8 cellular contexts compared by ENCODE assay signal in the genomic region with DNA sequence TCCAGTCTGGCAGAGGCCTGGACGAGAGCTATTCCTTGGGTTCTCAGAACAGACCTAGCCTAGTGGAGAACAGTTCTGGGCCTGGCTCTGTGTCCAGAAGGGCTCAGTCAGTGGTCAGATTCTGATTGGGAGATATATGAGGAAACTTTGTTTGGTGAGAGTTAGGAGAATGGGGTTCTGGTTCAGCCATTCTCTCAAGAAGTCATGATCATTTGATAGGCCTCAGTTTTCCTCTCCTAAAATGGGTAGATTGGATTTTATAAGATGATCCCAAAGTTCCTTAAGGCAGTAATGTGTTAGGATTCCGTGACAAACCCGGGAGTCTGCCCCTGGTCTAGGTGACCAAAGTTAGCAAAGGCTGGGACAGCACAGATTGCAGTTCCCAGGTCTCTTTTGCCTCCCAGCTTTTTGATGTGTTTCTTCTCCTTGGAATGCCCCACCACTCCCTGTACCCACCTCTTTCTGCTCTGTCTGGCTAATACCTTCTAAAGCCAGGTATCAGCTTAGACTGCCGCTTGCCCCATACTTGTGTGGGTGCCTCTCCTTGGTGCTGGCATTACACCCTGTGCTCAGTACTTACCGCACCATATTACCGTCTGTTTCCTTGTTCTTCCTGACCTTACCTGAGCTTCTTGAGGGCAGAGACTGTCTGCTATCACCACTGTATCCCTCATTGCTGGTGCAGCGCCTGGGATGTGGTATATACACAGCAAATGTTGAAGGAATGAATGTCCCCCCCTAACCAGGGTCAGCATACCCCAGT. TPM values are rescaled to one million over a fixed set of nuclear protein-coding genes. Genes with fewer than 3 reads are reported as not detected.
DNase-seq lines count a peak whose midpoint lies in the region; ATAC-seq and TF ChIP-seq lines count a peak whose summit lies in the region.

No MANE protein-coding gene starts in this region.

- peaks cover 61 to 91% (median 78%) of the 10 kb centered on the region in 11 experiments for H4K20me1 ChIP-seq in BLaER1 treated with 17β-estradiol and CSF1 and Interleukin-3, amounts not matched to agents 10 nM and 100 nM
- H4K20me1 ChIP-seq in OCI-LY7 (ENCODE audit: insufficient read depth, low read length): peaks cover 59% of the 10 kb centered on the region

- H3K36me3 ChIP-seq in BLaER1 treated with 17β-estradiol and CSF1 and Interleukin-3, amounts not matched to agents 10 nM and 100 nM: peaks cover 15 to 34% (median 25%) of the 10 kb centered on the region in 11 experiments
- peaks cover 47% of the 10 kb centered on the region for H3K36me3 ChIP-seq in OCI-LY7 (ENCODE audit: insufficient read depth, low read length)
- no peaks in the 10 kb centered on the region for H3K36me3 ChIP-seq in esophagus muscularis mucosa
- H3K36me3 ChIP-seq in parathyroid adenoma (ENCODE audit: control insufficient read depth, insufficient read depth, low read length): no peaks in the 10 kb centered on the region

- POLR2A ChIA-PET in OCI-LY7 (lab: Charles Lee): interaction anchor here (0.7 to 2.0 kb wide), 8 partner anchors 9 to 30 kb away, joined by 3 to 9 read pairs (median 4); no protein-coding TSS in a partner anchor

- H3K9me3 ChIP-seq in BLaER1 treated with 17β-estradiol and CSF1 and Interleukin-3, amounts not matched to agents 10 nM and 100 nM (replicated peaks in 1 of 11): peaks cover 17 to 34% (median 27%) of the 10 kb centered on the region in 11 experiments
- peaks cover 24% of the 10 kb centered on the region for H3K9me3 ChIP-seq in OCI-LY7 (ENCODE audit: low read length)
- no peaks in the 10 kb centered on the region for H3K9me3 ChIP-seq in esophagus muscularis mucosa
- H3K9me3 ChIP-seq in parathyroid adenoma (ENCODE audit: control insufficient read depth, low read length): no peaks in the 10 kb centered on the region

- H3K4me3 ChIP-seq in BLaER1 treated with 17β-estradiol and CSF1 and Interleukin-3, amounts not matched to agents 10 nM and 100 nM: no peak overlapping the region
- H3K4me3 ChIP-seq in OCI-LY7 (ENCODE audit: low read depth, low read length, poor library complexity, severe bottlenecking): peak overlapping the region; percentile 48
- no peak overlapping the region for H3K4me3 ChIP-seq in esophagus muscularis mucosa
- no peak overlapping the region for H3K4me3 ChIP-seq in parathyroid adenoma (ENCODE audit: low read depth, low read length)

- H2AFZ ChIP-seq in OCI-LY7 (ENCODE audit: low read length): no peak overlapping the region
- no peak overlapping the region for H2AFZ ChIP-seq in parathyroid adenoma

- H3K27ac ChIP-seq in BLaER1 treated with 17β-estradiol and CSF1 and Interleukin-3, amounts not matched to agents 10 nM and 100 nM: peak overlapping the region in 9 of 11 experiments; percentile 20 to 56 (median 44); a peak in 12 of 22 replicates
- H3K27ac ChIP-seq in OCI-LY7 (ENCODE audit: low read depth, low read length, poor library complexity, severe bottlenecking): peak overlapping the region; percentile 60
- H3K27ac ChIP-seq in esophagus muscularis mucosa (replicated peaks in 1 of 4): peak overlapping the region; percentile 50 to 66 (median 58)
- peak overlapping the region; percentile 47 for H3K27ac ChIP-seq in parathyroid adenoma

- no peaks in the 10 kb centered on the region for H3K9me2 ChIP-seq in OCI-LY7 (ENCODE audit: insufficient read depth, low read length)

- no TSS peak for BruUV-seq in OCI-LY7 (replicated peaks; lab: Mats Ljungman, UMichigan)

- DNase-seq in OCI-LY7 (ENCODE audit: low spot score): no peak
- no peak for DNase-seq in esophagus muscularis mucosa (ENCODE audit: extremely low spot score)
- DNase-seq in GF-D8 (lab: John Stamatoyannopoulos, UW): no peak
- no peak for DNase-seq in NCI-H1694 treated with DMSO at 0.1 percent for 48 hours (lab: John Stamatoyannopoulos, UW)

- TF ChIP-seq EP300 in esophagus muscularis mucosa (IDR thresholded peaks at IDR 0.05): no peak

- TF ChIP-seq CTCF in OCI-LY7 (conservative IDR thresholded peaks at IDR 0.05; ENCODE audit: low read length) (no peak), esophagus muscularis mucosa (IDR thresholded peaks at IDR 0.05) (no peak), parathyroid adenoma (IDR thresholded peaks at IDR 0.05) (no peak)

- ATAC-seq in GM21447 (IDR thresholded peaks at IDR 0.05; ENCODE audit: unreplicated experiment) (no peak), HG02970 (IDR thresholded peaks at IDR 0.05; ENCODE audit: low FRiP score, unreplicated experiment) (no peak)

- 90% methylated on average over 7 of the region's 7 CpGs for WGBS in esophagus muscularis mucosa

- H3K4me2 ChIP-seq in BLaER1 treated with 17β-estradiol and CSF1 and Interleukin-3, amounts not matched to agents 10 nM and 100 nM: peak overlapping the region; percentile 61 to 99 (median 78)
- H3K4me2 ChIP-seq in OCI-LY7 (ENCODE audit: low read length) (peak overlapping the region; percentile 75), parathyroid adenoma (ENCODE audit: low read length) (no peak overlapping the region)

- peak overlapping the region in 9 of 11 experiments; percentile 1 to 46 (median 25); a peak in 10 of 22 replicates for H3K9ac ChIP-seq in BLaER1 treated with 17β-estradiol and CSF1 and Interleukin-3, amounts not matched to agents 10 nM and 100 nM
- no peak overlapping the region for H3K9ac ChIP-seq in parathyroid adenoma

- no peak for TF ChIP-seq POLR2A in esophagus muscularis mucosa (IDR thresholded peaks at IDR 0.05; ENCODE audit: low read depth)

- CTCF ChIA-PET in OCI-LY7 (lab: Charles Lee; ENCODE audit: unreplicated experiment): interaction anchor here (0.6 kb wide), 1 partner anchor 57 kb away, joined by 3 read pairs; no protein-coding TSS in a partner anchor

- H3K79me2 ChIP-seq in OCI-LY7 (ENCODE audit: insufficient read depth, low read depth, low read length) (peaks cover 100% of the 10 kb centered on the region), parathyroid adenoma (peaks cover 64% of the 10 kb centered on the region)

- intact Hi-C loops in OCI-LY7 (cut with micrococcal nuclease; ENCODE audit: unreplicated experiment): no loop called here
- intact Hi-C loops in esophagus muscularis mucosa (cut with DNase I): no loop called here

- peaks cover 53 to 82% (median 69%) of the 10 kb centered on the region in 10 experiments for H3K4me1 ChIP-seq in BLaER1 treated with 17β-estradiol and CSF1 and Interleukin-3, amounts not matched to agents 10 nM and 100 nM
- H3K4me1 ChIP-seq in OCI-LY7 (ENCODE audit: insufficient read depth, low read length, poor library complexity, severe bottlenecking) (peaks cover 69% of the 10 kb centered on the region), esophagus muscularis mucosa (peaks cover 71 to 77% (median 73%) of the 10 kb centered on the region in 4 donors), parathyroid adenoma (peaks cover 23% of the 10 kb centered on the region)

- no peaks in the 10 kb centered on the region for H3K27me3 ChIP-seq in BLaER1 treated with 17β-estradiol and CSF1 and Interleukin-3, amounts not matched to agents 10 nM and 100 nM
- H3K27me3 ChIP-seq in esophagus muscularis mucosa (no peaks in the 10 kb centered on the region), parathyroid adenoma (ENCODE audit: control insufficient read depth, insufficient read depth, low read length) (no peaks in the 10 kb centered on the region)

RNA-seq across cellular contexts. Expression of a gene that starts 25.5 kb away (rescaled TPM):
- 19.3 and 23.1 TPM in 2 replicates for total RNA-seq in OCI-LY7 (2014; rRNA removed; shearing (Covaris generic))
- total RNA-seq in OCI-LY7 (2022) (40.9 and 43.6 TPM in 2 replicates), esophagus muscularis mucosa (10 to 100 TPM; 21.2 to 89.5 (median 43.5) TPM)
